ENCODE assay signal across 27 cellular contexts in genomic region chr13:105737688-105738087, GRCh38.
DNase-seq lines count a peak whose midpoint lies in the region; FAIRE-seq and TF ChIP-seq lines count a peak whose summit lies in the region.
"Had no signal": no experiment of that assay in that cellular context is flagged by ENCODE, and none has a peak within 500 bp of the region (broad histone marks: within the 10 kb centered on the region; RNA-seq: fewer than 3 reads in every experiment).

No MANE protein-coding gene starts in this region.

- H3K4me3 ChIP-seq in bronchial epithelial cell (ENCODE audit: low read depth, low read length): no peak overlapping the region
- no peak overlapping the region for H3K4me3 ChIP-seq in dorsolateral prefrontal cortex
- H3K4me3 ChIP-seq: BLaER1, GM12878 had no signal

- intact Hi-C loops in dorsolateral prefrontal cortex (cut with DNase I): no loop called here

- H3K4me3 Mint-ChIP-seq in activated T-cell treated with anti-CD3 and anti-CD28 coated beads, Interleukin-2, amount 50 U/mL, for 24 hours: no peak overlapping the region
- H3K4me3 Mint-ChIP-seq: CD14-positive monocyte; CD4-positive, alpha-beta memory T cell; CD4-positive, CD25-positive, alpha-beta regulatory T cell; CD8-positive, alpha-beta memory T cell had no signal

- DNase-seq in H54 (ENCODE audit: insufficient read length, low spot score) (no peak), bronchial epithelial cell (ENCODE audit: low read depth) (no peak), dorsolateral prefrontal cortex (no peak), NCI-H2081 treated with DMSO at 0.1 percent for 48 hours (lab: John Stamatoyannopoulos, UW) (no peak)
- no peak for DNase-seq in activated T-cell treated with anti-CD3 and anti-CD28 coated beads, Interleukin-2, amount 50 U/mL, for 24 hours
- DNase-seq: 8988T; ACHN; BE2C; C1 segment of cervical spinal cord; CD4-positive, alpha-beta memory T cell; CD4-positive, CD25-positive, alpha-beta regulatory T cell; CD8-positive, alpha-beta memory T cell; COR-L47; DMS 273 treated with DMSO at 0.1 percent for 48 hours; DMS153; DMS53; DMS79; DND-41; EL; GDM1 had no signal

- FAIRE-seq in H54 (lab: Jason Lieb, UNC) (peak; percentile 20), bronchial epithelial cell (lab: Jason Lieb, UNC) (peak; percentile 89)
- FAIRE-seq: A204.1, GM12878, GM12892, GM18507, GM19239 had no signal

- no peaks in the 10 kb centered on the region for H3K4me1 Mint-ChIP-seq in activated T-cell treated with anti-CD3 and anti-CD28 coated beads, Interleukin-2, amount 50 U/mL, for 24 hours (ENCODE audit: low read depth)
- H3K4me1 Mint-ChIP-seq: CD14-positive monocyte; CD4-positive, alpha-beta memory T cell; CD4-positive, CD25-positive, alpha-beta regulatory T cell; CD8-positive, alpha-beta memory T cell had no signal

- no peaks in the 10 kb centered on the region for H3K36me3 Mint-ChIP-seq in activated T-cell treated with anti-CD3 and anti-CD28 coated beads, Interleukin-2, amount 50 U/mL, for 24 hours (ENCODE audit: low read depth)
- H3K36me3 Mint-ChIP-seq: CD14-positive monocyte; CD4-positive, alpha-beta memory T cell; CD4-positive, CD25-positive, alpha-beta regulatory T cell; CD8-positive, alpha-beta memory T cell had no signal

- H3K9me3 Mint-ChIP-seq in activated T-cell treated with anti-CD3 and anti-CD28 coated beads, Interleukin-2, amount 50 U/mL, for 24 hours: no peaks in the 10 kb centered on the region

- TF ChIP-seq CTCF in bronchial epithelial cell (IDR thresholded peaks at IDR 0.05; ENCODE audit: insufficient read depth, low read length, severe bottlenecking) (no peak), dorsolateral prefrontal cortex (IDR thresholded peaks at IDR 0.05 in 54 of 56, conservative IDR thresholded peaks at IDR 0.05 in 2 of 56; ENCODE audit: low read depth in 1 of 56, partially characterized antibody in 56 of 56) (no peak)

- no peak for TF ChIP-seq POLR2A in H54 (IDR thresholded peaks at IDR 0.05; ENCODE audit: low read depth, low read length)

- H3K27me3 ChIP-seq in bronchial epithelial cell (ENCODE audit: control insufficient read depth, insufficient read depth, low read length) (no peaks in the 10 kb centered on the region), dorsolateral prefrontal cortex (no peaks in the 10 kb centered on the region)
- H3K27me3 ChIP-seq: BE2C, BLaER1 had no signal

- no peak overlapping the region for H3K27ac Mint-ChIP-seq in activated T-cell treated with anti-CD3 and anti-CD28 coated beads, Interleukin-2, amount 50 U/mL, for 24 hours
- H3K27ac Mint-ChIP-seq: CD14-positive monocyte; CD4-positive, alpha-beta memory T cell; CD4-positive, CD25-positive, alpha-beta regulatory T cell; CD8-positive, alpha-beta memory T cell had no signal

- no peak overlapping the region for H3K27ac ChIP-seq in dorsolateral prefrontal cortex
- H3K27ac ChIP-seq: BLaER1 had no signal

- H3K36me3 ChIP-seq in bronchial epithelial cell (ENCODE audit: control insufficient read depth, insufficient read depth, low read length): no peaks in the 10 kb centered on the region
- H3K36me3 ChIP-seq: BE2C, BLaER1 had no signal

- H3K27me3 Mint-ChIP-seq in activated T-cell treated with anti-CD3 and anti-CD28 coated beads, Interleukin-2, amount 50 U/mL, for 24 hours: no peaks in the 10 kb centered on the region
- H3K27me3 Mint-ChIP-seq: CD4-positive, CD25-positive, alpha-beta regulatory T cell had no signal
